Comparison of ENCODE assay signal across 3 cellular contexts in genomic region chr1:75396258-75396657, GRCh38.
TF ChIP-seq lines count a peak whose summit lies in the region.

No MANE protein-coding gene starts in this region.

TF ChIP-seq in SK-N-SH, 30 proteins besides CTCF, POLR2A, EP300 and RAD21 (continued from another document and continues in another):
- TF ChIP-seq, protein P1, sequence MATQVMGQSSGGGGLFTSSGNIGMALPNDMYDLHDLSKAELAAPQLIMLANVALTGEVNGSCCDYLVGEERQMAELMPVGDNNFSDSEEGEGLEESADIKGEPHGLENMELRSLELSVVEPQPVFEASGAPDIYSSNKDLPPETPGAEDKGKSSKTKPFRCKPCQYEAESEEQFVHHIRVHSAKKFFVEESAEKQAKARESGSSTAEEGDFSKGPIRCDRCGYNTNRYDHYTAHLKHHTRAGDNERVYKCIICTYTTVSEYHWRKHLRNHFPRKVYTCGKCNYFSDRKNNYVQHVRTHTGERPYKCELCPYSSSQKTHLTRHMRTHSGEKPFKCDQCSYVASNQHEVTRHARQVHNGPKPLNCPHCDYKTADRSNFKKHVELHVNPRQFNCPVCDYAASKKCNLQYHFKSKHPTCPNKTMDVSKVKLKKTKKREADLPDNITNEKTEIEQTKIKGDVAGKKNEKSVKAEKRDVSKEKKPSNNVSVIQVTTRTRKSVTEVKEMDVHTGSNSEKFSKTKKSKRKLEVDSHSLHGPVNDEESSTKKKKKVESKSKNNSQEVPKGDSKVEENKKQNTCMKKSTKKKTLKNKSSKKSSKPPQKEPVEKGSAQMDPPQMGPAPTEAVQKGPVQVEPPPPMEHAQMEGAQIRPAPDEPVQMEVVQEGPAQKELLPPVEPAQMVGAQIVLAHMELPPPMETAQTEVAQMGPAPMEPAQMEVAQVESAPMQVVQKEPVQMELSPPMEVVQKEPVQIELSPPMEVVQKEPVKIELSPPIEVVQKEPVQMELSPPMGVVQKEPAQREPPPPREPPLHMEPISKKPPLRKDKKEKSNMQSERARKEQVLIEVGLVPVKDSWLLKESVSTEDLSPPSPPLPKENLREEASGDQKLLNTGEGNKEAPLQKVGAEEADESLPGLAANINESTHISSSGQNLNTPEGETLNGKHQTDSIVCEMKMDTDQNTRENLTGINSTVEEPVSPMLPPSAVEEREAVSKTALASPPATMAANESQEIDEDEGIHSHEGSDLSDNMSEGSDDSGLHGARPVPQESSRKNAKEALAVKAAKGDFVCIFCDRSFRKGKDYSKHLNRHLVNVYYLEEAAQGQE (IDR thresholded peaks at IDR 0.05; ENCODE audit: low read depth, low read length), result no peak
- TF ChIP-seq, protein P2, sequence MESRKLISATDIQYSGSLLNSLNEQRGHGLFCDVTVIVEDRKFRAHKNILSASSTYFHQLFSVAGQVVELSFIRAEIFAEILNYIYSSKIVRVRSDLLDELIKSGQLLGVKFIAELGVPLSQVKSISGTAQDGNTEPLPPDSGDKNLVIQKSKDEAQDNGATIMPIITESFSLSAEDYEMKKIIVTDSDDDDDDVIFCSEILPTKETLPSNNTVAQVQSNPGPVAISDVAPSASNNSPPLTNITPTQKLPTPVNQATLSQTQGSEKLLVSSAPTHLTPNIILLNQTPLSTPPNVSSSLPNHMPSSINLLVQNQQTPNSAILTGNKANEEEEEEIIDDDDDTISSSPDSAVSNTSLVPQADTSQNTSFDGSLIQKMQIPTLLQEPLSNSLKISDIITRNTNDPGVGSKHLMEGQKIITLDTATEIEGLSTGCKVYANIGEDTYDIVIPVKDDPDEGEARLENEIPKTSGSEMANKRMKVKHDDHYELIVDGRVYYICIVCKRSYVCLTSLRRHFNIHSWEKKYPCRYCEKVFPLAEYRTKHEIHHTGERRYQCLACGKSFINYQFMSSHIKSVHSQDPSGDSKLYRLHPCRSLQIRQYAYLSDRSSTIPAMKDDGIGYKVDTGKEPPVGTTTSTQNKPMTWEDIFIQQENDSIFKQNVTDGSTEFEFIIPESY (IDR thresholded peaks at IDR 0.05; ENCODE audit: borderline replicate concordance, low read depth), result no peak
- TF ChIP-seq FOXJ3 (CRISPR knock-in tag; IDR thresholded peaks at IDR 0.05) (no peak), TCF12 (IDR thresholded peaks at IDR 0.05) (no peak), MEF2A (IDR thresholded peaks at IDR 0.05; ENCODE audit: borderline replicate concordance, low read depth) (no peak), EZH2phosphoT487 (IDR thresholded peaks at IDR 0.05; ENCODE audit: borderline replicate concordance, low read depth) (no peak), SIN3A (IDR thresholded peaks at IDR 0.05; ENCODE audit: borderline replicate concordance, low read depth, low read length) (no peak), USF2 (IDR thresholded peaks at IDR 0.05; ENCODE audit: borderline replicate concordance, low read depth, low read length) (no peak), CHD2 (IDR thresholded peaks at IDR 0.05; ENCODE audit: low read length, partially characterized antibody) (no peak), RCOR1 (IDR thresholded peaks at IDR 0.05; ENCODE audit: low read length) (no peak), TEAD4 (IDR thresholded peaks at IDR 0.05; ENCODE audit: borderline replicate concordance, insufficient read depth) (no peak), POLR2AphosphoS5 (IDR thresholded peaks at IDR 0.05; ENCODE audit: low read depth, low read length) (no peak)

TF ChIP-seq in SK-N-SH treated with all-trans-retinoic acid at 6 μM for 48 hours, 23 proteins besides CTCF, POLR2A, EP300 and RAD21 (continued from another document):
- TF ChIP-seq ZC3H10 (CRISPR knock-in tag; IDR thresholded peaks at IDR 0.05) (no peak), SNAI2 (CRISPR knock-in tag; IDR thresholded peaks at IDR 0.05) (no peak), BACH2 (CRISPR knock-in tag; IDR thresholded peaks at IDR 0.05; ENCODE audit: borderline replicate concordance) (no peak), ZFP30 (CRISPR knock-in tag; IDR thresholded peaks at IDR 0.05) (no peak), ARNTL (CRISPR knock-in tag; IDR thresholded peaks at IDR 0.05; ENCODE audit: borderline replicate concordance, low read depth) (no peak), CSDC2 (CRISPR knock-in tag; IDR thresholded peaks at IDR 0.05) (no peak), POU6F1 (CRISPR knock-in tag; IDR thresholded peaks at IDR 0.05; ENCODE audit: borderline replicate concordance, low read depth) (no peak), OSR1 (CRISPR knock-in tag; IDR thresholded peaks at IDR 0.05) (no peak)

TF ChIP-seq in GM23338, 12 proteins besides CTCF, POLR2A, EP300 and RAD21 (continued from another document):
- TF ChIP-seq, protein P3, sequence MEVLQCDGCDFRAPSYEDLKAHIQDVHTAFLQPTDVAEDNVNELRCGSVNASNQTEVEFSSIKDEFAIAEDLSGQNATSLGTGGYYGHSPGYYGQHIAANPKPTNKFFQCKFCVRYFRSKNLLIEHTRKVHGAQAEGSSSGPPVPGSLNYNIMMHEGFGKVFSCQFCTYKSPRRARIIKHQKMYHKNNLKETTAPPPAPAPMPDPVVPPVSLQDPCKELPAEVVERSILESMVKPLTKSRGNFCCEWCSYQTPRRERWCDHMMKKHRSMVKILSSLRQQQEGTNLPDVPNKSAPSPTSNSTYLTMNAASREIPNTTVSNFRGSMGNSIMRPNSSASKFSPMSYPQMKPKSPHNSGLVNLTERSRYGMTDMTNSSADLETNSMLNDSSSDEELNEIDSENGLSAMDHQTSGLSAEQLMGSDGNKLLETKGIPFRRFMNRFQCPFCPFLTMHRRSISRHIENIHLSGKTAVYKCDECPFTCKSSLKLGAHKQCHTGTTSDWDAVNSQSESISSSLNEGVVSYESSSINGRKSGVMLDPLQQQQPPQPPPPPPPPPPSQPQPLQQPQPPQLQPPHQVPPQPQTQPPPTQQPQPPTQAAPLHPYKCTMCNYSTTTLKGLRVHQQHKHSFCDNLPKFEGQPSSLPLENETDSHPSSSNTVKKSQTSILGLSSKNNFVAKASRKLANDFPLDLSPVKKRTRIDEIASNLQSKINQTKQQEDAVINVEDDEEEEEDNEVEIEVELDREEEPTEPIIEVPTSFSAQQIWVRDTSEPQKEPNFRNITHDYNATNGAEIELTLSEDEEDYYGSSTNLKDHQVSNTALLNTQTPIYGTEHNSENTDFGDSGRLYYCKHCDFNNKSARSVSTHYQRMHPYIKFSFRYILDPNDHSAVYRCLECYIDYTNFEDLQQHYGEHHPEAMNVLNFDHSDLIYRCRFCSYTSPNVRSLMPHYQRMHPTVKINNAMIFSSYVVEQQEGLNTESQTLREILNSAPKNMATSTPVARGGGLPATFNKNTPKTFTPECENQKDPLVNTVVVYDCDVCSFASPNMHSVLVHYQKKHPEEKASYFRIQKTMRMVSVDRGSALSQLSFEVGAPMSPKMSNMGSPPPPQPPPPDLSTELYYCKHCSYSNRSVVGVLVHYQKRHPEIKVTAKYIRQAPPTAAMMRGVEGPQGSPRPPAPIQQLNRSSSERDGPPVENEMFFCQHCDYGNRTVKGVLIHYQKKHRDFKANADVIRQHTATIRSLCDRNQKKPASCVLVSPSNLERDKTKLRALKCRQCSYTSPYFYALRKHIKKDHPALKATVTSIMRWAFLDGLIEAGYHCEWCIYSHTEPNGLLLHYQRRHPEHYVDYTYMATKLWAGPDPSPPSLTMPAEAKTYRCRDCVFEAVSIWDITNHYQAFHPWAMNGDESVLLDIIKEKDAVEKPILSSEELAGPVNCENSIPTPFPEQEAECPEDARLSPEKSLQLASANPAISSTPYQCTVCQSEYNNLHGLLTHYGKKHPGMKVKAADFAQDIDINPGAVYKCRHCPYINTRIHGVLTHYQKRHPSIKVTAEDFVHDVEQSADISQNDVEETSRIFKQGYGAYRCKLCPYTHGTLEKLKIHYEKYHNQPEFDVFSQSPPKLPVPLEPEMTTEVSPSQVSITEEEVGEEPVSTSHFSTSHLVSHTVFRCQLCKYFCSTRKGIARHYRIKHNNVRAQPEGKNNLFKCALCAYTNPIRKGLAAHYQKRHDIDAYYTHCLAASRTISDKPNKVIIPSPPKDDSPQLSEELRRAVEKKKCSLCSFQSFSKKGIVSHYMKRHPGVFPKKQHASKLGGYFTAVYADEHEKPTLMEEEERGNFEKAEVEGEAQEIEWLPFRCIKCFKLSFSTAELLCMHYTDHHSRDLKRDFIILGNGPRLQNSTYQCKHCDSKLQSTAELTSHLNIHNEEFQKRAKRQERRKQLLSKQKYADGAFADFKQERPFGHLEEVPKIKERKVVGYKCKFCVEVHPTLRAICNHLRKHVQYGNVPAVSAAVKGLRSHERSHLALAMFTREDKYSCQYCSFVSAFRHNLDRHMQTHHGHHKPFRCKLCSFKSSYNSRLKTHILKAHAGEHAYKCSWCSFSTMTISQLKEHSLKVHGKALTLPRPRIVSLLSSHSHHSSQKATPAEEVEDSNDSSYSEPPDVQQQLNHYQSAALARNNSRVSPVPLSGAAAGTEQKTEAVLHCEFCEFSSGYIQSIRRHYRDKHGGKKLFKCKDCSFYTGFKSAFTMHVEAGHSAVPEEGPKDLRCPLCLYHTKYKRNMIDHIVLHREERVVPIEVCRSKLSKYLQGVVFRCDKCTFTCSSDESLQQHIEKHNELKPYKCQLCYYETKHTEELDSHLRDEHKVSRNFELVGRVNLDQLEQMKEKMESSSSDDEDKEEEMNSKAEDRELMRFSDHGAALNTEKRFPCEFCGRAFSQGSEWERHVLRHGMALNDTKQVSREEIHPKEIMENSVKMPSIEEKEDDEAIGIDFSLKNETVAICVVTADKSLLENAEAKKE (CRISPR knock-in tag; IDR thresholded peaks at IDR 0.05), result no peak
- TF ChIP-seq POLR2AphosphoS5 (IDR thresholded peaks at IDR 0.05; ENCODE audit: low read depth), result no peak
- TF ChIP-seq, protein P1 (IDR thresholded peaks at IDR 0.05; ENCODE audit: unreplicated experiment), result no peak
- TF ChIP-seq JUNB (IDR thresholded peaks at IDR 0.05; ENCODE audit: unreplicated experiment), result no peak
- no peak for TF ChIP-seq EZH2phosphoT487 (IDR thresholded peaks at IDR 0.05; ENCODE audit: unreplicated experiment)
